In genomic region chr5:51138164-51138563, GRCh38 we compare ENCODE assay signal across 22 cellular contexts.
"Had no signal": no experiment of that assay in that cellular context is flagged by ENCODE, and none has a peak within 500 bp of the region (broad histone marks: within the 10 kb centered on the region; RNA-seq: fewer than 3 reads in every experiment).

No MANE protein-coding gene starts in this region.

- DNase-seq: effector memory CD8-positive, alpha-beta T cell; foreskin keratinocyte; head of caudate nucleus; left colon; left ventricle myocardium superior; mesenchymal stem cell; mucosa of descending colon; naive thymus-derived CD8-positive, alpha-beta T cell; psoas muscle; retina; right lobe of liver; stimulated activated CD4-positive, alpha-beta T cell treated with anti-CD3 and anti-CD28 coated beads, Interleukin-4, amount 100 ng/mL, for 1 hour; stimulated activated CD8-positive, alpha-beta memory T cell treated with anti-CD3 and anti-CD28 coated beads, Interleukin-4, amount 100 ng/mL, for 48 hours; stimulated activated naive CD8-positive, alpha-beta T cell treated with anti-CD3 and anti-CD28 coated beads, Interleukin-15, Interleukin-2, amounts not matched to agents 100 U/mL and 50 U/mL, for 24 hours; thyroid gland had no signal

- H3K4me1 ChIP-seq: foreskin keratinocyte, psoas muscle, right lobe of liver, suprapubic skin, thyroid gland had no signal

- ATAC-seq: effector memory CD8-positive, alpha-beta T cell; foreskin keratinocyte; left colon; left ventricle myocardium superior; mucosa of descending colon; naive thymus-derived CD8-positive, alpha-beta T cell; psoas muscle; right lobe of liver; stimulated activated effector memory CD8-positive, alpha-beta T cell treated with anti-CD3 and anti-CD28 coated beads, Interleukin-12 subunit alpha, Interleukin-12 subunit beta, amount 100 ng/mL, for 72 hours; stimulated activated naive CD8-positive, alpha-beta T cell treated with anti-CD3 and anti-CD28 coated beads, Interleukin-15, Interleukin-2, amounts not matched to agents 100 U/mL and 50 U/mL, for 24 hours had no signal

- H3K27ac ChIP-seq: foreskin keratinocyte, hepatocyte, neutrophil, psoas muscle, right lobe of liver, suprapubic skin, thyroid gland had no signal

- H3K4me1 Mint-ChIP-seq: naive thymus-derived CD8-positive, alpha-beta T cell; stimulated activated effector memory CD8-positive, alpha-beta T cell treated with anti-CD3 and anti-CD28 coated beads, Interleukin-12 subunit alpha, Interleukin-12 subunit beta, amount 100 ng/mL, for 72 hours had no signal

- H3K27me3 ChIP-seq: foreskin keratinocyte, hepatocyte, neutrophil, right lobe of liver, suprapubic skin, thyroid gland had no signal

- H3K9me3 Mint-ChIP-seq: type B pancreatic cell had no signal

- H3K36me3 ChIP-seq: neutrophil, right lobe of liver, suprapubic skin, thyroid gland had no signal

- H3K27ac Mint-ChIP-seq: dendritic cell treated with granulocyte-macrophage colony-stimulating factor and Interleukin-4, amounts not matched to agents 40 ng/mL and 50 ng/mL, for 4 days; effector memory CD8-positive, alpha-beta T cell; naive thymus-derived CD8-positive, alpha-beta T cell; stimulated activated effector memory CD8-positive, alpha-beta T cell treated with anti-CD3 and anti-CD28 coated beads, Interleukin-12 subunit alpha, Interleukin-12 subunit beta, amount 100 ng/mL, for 72 hours; type B pancreatic cell had no signal

- H3K27me3 Mint-ChIP-seq: dendritic cell treated with granulocyte-macrophage colony-stimulating factor and Interleukin-4, amounts not matched to agents 40 ng/mL and 50 ng/mL, for 4 days; effector memory CD8-positive, alpha-beta T cell; type B pancreatic cell had no signal

- H3K9me3 ChIP-seq: mucosa of descending colon, neutrophil, psoas muscle, right lobe of liver, suprapubic skin, thyroid gland had no signal

- H3K36me3 Mint-ChIP-seq: naive thymus-derived CD8-positive, alpha-beta T cell; stimulated activated effector memory CD8-positive, alpha-beta T cell treated with anti-CD3 and anti-CD28 coated beads, Interleukin-12 subunit alpha, Interleukin-12 subunit beta, amount 100 ng/mL, for 72 hours; type B pancreatic cell had no signal

- H3K4me3 ChIP-seq: hepatocyte, lung, mucosa of descending colon, psoas muscle, right lobe of liver, suprapubic skin, thyroid gland had no signal

- H3K4me3 Mint-ChIP-seq: dendritic cell treated with granulocyte-macrophage colony-stimulating factor and Interleukin-4, amounts not matched to agents 40 ng/mL and 50 ng/mL, for 4 days; effector memory CD8-positive, alpha-beta T cell; naive thymus-derived CD8-positive, alpha-beta T cell; stimulated activated effector memory CD8-positive, alpha-beta T cell treated with anti-CD3 and anti-CD28 coated beads, Interleukin-12 subunit alpha, Interleukin-12 subunit beta, amount 100 ng/mL, for 72 hours; type B pancreatic cell had no signal
